In genomic region chr4:152968806-152969394, GRCh38 we compare ENCODE assay signal across 1 cellular context.
TF ChIP-seq lines count a peak whose summit lies in the region.

No MANE protein-coding gene starts in this region.

TF ChIP-seq in A549, 52 proteins besides CTCF, POLR2A, EP300 and RAD21 (continued from another document):
- TF ChIP-seq ATOH8 (CRISPR knock-in tag; IDR thresholded peaks at IDR 0.05; ENCODE audit: low read depth): no peak
- TF ChIP-seq HDAC2 (IDR thresholded peaks at IDR 0.05): no peak
- TF ChIP-seq CBX8 (IDR thresholded peaks at IDR 0.05): no peak
- TF ChIP-seq CHD2 (IDR thresholded peaks at IDR 0.05; ENCODE audit: low read length, partially characterized antibody): no peak
- no peak for TF ChIP-seq ZFP36 (IDR thresholded peaks at IDR 0.05; ENCODE audit: borderline replicate concordance, partially characterized antibody)
- TF ChIP-seq E2F6 (IDR thresholded peaks at IDR 0.05; ENCODE audit: borderline replicate concordance, low read depth): no peak
- no peak for TF ChIP-seq ESRRA (IDR thresholded peaks at IDR 0.05; ENCODE audit: borderline replicate concordance, low read length)
